2 cellular contexts compared by ENCODE assay signal in genomic region chr14:86221000-86221399, GRCh38.
TF ChIP-seq lines count a peak whose summit lies in the region.

No MANE protein-coding gene starts in this region.

TF ChIP-seq in IMR-90, 13 proteins besides CTCF, POLR2A, EP300 and RAD21:
- TF ChIP-seq NFE2L2 (IDR thresholded peaks at IDR 0.05; ENCODE audit: low read depth, low read length), result peak; percentile 39; the same call in 1 of the 2 replicates
- no peak for TF ChIP-seq RCOR1 (IDR thresholded peaks at IDR 0.05; ENCODE audit: insufficient replicate concordance, low read length)

TF ChIP-seq in WTC11, 78 proteins besides CTCF, POLR2A, EP300 and RAD21:
- TF ChIP-seq PRDM15 (CRISPR knock-in tag; IDR thresholded peaks at IDR 0.05) (no peak), FOXP4 (CRISPR knock-in tag; IDR thresholded peaks at IDR 0.05) (no peak), NFE2L1 (CRISPR knock-in tag; IDR thresholded peaks at IDR 0.05) (peak; percentile 28; the same call in 1 of the 2 replicates), ETV6 (CRISPR knock-in tag; IDR thresholded peaks at IDR 0.05) (no peak), E2F4 (CRISPR knock-in tag; IDR thresholded peaks at IDR 0.05; ENCODE audit: borderline replicate concordance, low read depth) (no peak)
